8 cellular contexts compared by ENCODE assay signal in the genomic region with DNA sequence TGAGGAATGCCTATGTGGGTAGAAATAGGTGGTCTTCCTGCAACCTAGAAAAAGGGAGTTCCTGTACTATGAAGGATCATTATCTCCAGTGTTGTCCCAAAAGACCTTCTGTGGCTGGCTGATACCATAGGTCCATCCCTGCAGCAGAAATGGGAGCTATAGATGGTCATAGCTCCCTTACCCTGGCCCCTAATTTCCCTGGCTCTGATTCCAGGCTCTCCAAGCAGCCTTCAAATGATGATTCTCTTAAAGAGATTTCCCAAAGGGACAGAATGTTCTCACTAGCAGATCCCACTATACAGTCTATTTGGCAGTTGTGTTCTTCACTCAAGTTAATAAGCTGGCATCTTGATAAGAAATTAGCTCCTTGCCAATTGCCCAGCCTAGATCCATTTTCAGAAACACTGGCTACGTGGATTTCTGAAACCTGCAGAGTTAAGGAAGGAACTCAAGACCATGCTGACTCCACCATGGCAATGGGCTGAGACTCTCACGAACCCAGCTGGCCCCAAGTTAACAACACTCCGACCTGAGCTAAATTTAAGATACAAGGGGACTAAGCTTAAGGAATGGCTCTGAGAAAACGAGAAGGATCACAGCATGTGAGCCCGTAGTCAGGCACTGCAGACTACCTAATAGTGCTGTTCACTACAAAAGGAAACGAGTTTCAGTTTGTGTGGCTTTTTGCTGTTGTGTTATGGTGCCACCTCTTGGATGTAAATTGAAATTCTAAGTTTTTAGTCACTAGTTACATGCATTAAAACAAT. TPM values are rescaled to one million over a fixed set of nuclear protein-coding genes. Genes with fewer than 3 reads are reported as not detected.
A peak's percentile ranks its signal among the peaks of the same experiment; 100 is the strongest.
DNase-seq lines count a peak whose midpoint lies in the region; ATAC-seq and TF ChIP-seq lines count a peak whose summit lies in the region.

No MANE protein-coding gene starts in this region.

- BruUV-seq in Calu3 (replicated peaks; lab: Mats Ljungman, UMichigan) = no TSS peak

- no peak overlapping the region for H3K9ac ChIP-seq in smooth muscle cell (ENCODE audit: low read depth)

- H3K9me3 Mint-ChIP-seq in Calu3 (ENCODE audit: low read depth, unreplicated experiment) = no peaks in the 10 kb centered on the region

- H3K27ac ChIP-seq in smooth muscle cell (ENCODE audit: low read depth) = no peak overlapping the region

- H3K36me3 Mint-ChIP-seq in Calu3 (ENCODE audit: insufficient read depth, unreplicated experiment) = peaks cover 23% of the 10 kb centered on the region

- H2AFZ ChIP-seq in smooth muscle cell (ENCODE audit: low read depth) = no peak overlapping the region

- CTCF ChIA-PET in Calu3 (lab: Charles Lee) = interaction anchor here (0.7 to 1.5 kb wide), 5 partner anchors 8 to 469 kb away, joined by 3 to 9 read pairs (median 5); no protein-coding TSS in a partner anchor

- peak overlapping the region; percentile 84 for H3K27ac Mint-ChIP-seq in Calu3 (ENCODE audit: unreplicated experiment)

- H3K27me3 Mint-ChIP-seq in Calu3 (ENCODE audit: unreplicated experiment) = no peaks in the 10 kb centered on the region

- H3K27me3 ChIP-seq in smooth muscle cell (ENCODE audit: low read depth) = no peaks in the 10 kb centered on the region

- H3K9me3 ChIP-seq in smooth muscle cell (replicated peaks; ENCODE audit: low read depth) = no peaks in the 10 kb centered on the region

- peak overlapping the region; percentile 30 for H3K4me2 ChIP-seq in smooth muscle cell

- WGBS in smooth muscle cell (ENCODE audit: low lambda C conversion rate) = 45% methylated on average over 6 of the region's 6 CpGs

- no peak for ATAC-seq in HG03139 (IDR thresholded peaks at IDR 0.05; ENCODE audit: unreplicated experiment)

- peaks cover 8% of the 10 kb centered on the region for H3K4me1 Mint-ChIP-seq in Calu3 (ENCODE audit: low read depth, unreplicated experiment)

- DNase-seq in Calu3 (peak; percentile 39), GM19238 (ENCODE audit: insufficient read length, low spot score) (peak; percentile 27), HS-27A (ENCODE audit: low read depth) (peak; percentile 26), RKO (ENCODE audit: low spot score) (peak; percentile 83), astrocyte of the spinal cord (ENCODE audit: low read depth, low spot score) (peak; percentile 73), iPS DF 4.7 (ENCODE audit: extremely low read depth, low spot score) (peak; percentile 30), smooth muscle cell (lab: John Stamatoyannopoulos, UW; ENCODE audit: unreplicated experiment) (no peak)

- no peaks in the 10 kb centered on the region for H4K20me1 ChIP-seq in smooth muscle cell (ENCODE audit: low read depth)

- H3K4me3 ChIP-seq in astrocyte of the spinal cord (ENCODE audit: low read depth, low read length) = peak overlapping the region; percentile 33
- peak overlapping the region; percentile 29 for H3K4me3 ChIP-seq in smooth muscle cell

- intact Hi-C loops in Calu3 (cut with micrococcal nuclease; ENCODE audit: unreplicated experiment) = loop anchor here (1.0 to 5.0 kb wide), 4 partner anchors 151 to 469 kb away; partner anchors contain the start of gene RPS17

- in situ Hi-C loops in astrocyte of the spinal cord (cut with HindIII; ENCODE audit: low sequenced_read_pairs) = loop anchor here (25.0 kb wide), 1 partner anchor 463 kb away; the partner anchor contains the start of gene RPS17

- H3K36me3 ChIP-seq in smooth muscle cell (ENCODE audit: low read depth) = peaks cover 4% of the 10 kb centered on the region

- H3K4me1 ChIP-seq in smooth muscle cell (ENCODE audit: low read depth) = no peaks in the 10 kb centered on the region

- TF ChIP-seq CTCF in Calu3 (IDR thresholded peaks at IDR 0.05; ENCODE audit: unreplicated experiment) (peak; percentile 32), astrocyte of the spinal cord (IDR thresholded peaks at IDR 0.05; ENCODE audit: low read depth, low read length) (peak; percentile 45), smooth muscle cell (IDR thresholded peaks at IDR 0.05; ENCODE audit: borderline replicate concordance, insufficient read depth, poor library complexity, severe bottlenecking) (peak; percentile 47)

- no peaks in the 10 kb centered on the region for H3F3A ChIP-seq in smooth muscle cell (ENCODE audit: low read depth)

- H3K4me3 Mint-ChIP-seq in Calu3 (ENCODE audit: low read depth, unreplicated experiment) = peak overlapping the region; percentile 72

- no peaks in the 10 kb centered on the region for H3K79me2 ChIP-seq in smooth muscle cell (ENCODE audit: low read depth)

RNA-seq across cellular contexts. Expression of gene C15orf40, which starts 11.4 kb away (rescaled TPM):
- total RNA-seq in Calu3 (2022) (34.0 and 40.7 TPM in 2 replicates), smooth muscle cell (4.2 and 14.3 TPM in 2 replicates)
- 19.3 and 29.0 TPM in 2 replicates for polyA plus RNA-seq in smooth muscle cell

RNA-seq across cellular contexts. Expression of gene RAMAC, which starts 14.1 kb away (rescaled TPM):
- 31.5 and 34.5 TPM in 2 replicates for total RNA-seq in Calu3 (2022)
- 45.6 and 56.6 TPM in 2 replicates for total RNA-seq in smooth muscle cell
- polyA plus RNA-seq in smooth muscle cell = 59.2 and 61.1 TPM in 2 replicates

RNA-seq across cellular contexts. Expression of gene HOMER2, which starts 47.6 kb away (rescaled TPM):
- total RNA-seq in Calu3 (2022) (32.2 and 49.4 TPM in 2 replicates), smooth muscle cell (16.7 and 18.8 TPM in 2 replicates)
- 3.1 and 9.9 TPM in 2 replicates for polyA plus RNA-seq in smooth muscle cell
